ENCODE assay signal across 8 cellular contexts in the genomic region with DNA sequence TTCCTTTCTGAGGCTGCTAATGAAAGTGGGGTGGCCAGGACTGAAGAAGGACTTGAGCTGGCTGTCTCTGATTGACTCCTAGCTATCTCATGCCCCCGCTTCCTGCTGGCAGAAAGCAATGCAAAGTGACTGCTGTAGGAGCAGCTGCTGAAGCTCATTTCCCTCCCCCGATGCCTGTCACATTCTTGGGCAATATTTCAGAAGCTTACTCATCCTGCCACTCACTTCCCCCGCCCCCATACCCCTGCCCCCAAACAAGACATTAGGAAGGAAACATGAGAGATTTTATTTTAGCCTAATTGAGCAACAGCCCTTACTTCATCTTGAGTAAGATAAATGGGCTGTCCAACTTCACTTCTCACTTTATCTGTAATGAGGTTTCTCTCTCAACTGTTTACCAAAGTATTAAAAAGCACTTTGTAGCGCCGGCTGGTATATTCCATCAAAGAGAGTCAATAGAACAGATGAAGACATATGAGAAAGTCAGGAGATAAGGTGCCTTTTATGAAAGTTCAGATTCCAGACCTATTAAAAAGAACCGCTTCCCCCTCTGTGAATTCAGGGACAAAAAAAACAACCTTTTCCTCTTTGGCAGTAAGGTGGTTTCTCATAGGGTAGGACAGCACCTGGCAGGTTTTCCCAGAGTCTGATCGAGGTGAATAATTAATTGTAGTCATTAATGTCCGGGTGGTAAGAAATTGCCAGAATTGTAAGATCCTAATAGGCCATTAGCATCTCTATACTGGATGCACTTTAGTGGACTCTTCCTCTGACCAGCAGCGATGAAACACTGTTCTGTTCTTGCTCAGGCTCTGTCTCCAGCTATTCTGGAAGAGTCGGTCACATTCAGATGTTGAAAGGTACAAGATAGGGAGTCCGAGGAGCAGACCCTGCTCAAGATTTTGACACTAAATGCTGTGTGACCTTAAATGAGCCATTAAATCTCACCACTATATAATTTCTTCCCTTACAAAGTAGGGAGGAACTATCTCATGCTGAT.
DNase-seq lines count a peak whose midpoint lies in the region; ATAC-seq and TF ChIP-seq lines count a peak whose summit lies in the region.

No MANE protein-coding gene starts in this region.

- H3K9me3 ChIP-seq in Caco-2: no peaks in the 10 kb centered on the region
- H3K9me3 ChIP-seq in vagina: no peaks in the 10 kb centered on the region

- peaks cover 13% of the 10 kb centered on the region for H3K36me3 Mint-ChIP-seq in Caco-2 (ENCODE audit: insufficient read depth, unreplicated experiment)

- H3K4me3 ChIP-seq in Caco-2 (ENCODE audit: low read depth, low read length) (no peak overlapping the region), vagina (no peak overlapping the region)

- BruUV-seq in Caco-2 (replicated peaks; lab: Mats Ljungman, UMichigan): no TSS peak

- H3K9me3 Mint-ChIP-seq in Caco-2 (ENCODE audit: unreplicated experiment): peaks cover 13% of the 10 kb centered on the region

- peak overlapping the region; percentile 61 for H3K27ac ChIP-seq in vagina

- CTCF ChIA-PET in Caco-2 (lab: Charles Lee): no interaction called here

- peaks cover 47% of the 10 kb centered on the region for H3K4me1 Mint-ChIP-seq in Caco-2 (ENCODE audit: low read depth, unreplicated experiment)

- TF ChIP-seq CTCF in Caco-2 (IDR thresholded peaks at IDR 0.05; ENCODE audit: insufficient read depth in 1 of 2, low read depth in 1 of 2, low read length in 1 of 2, severe bottlenecking in 1 of 2, unreplicated experiment in 1 of 2) (no peak), vagina (IDR thresholded peaks at IDR 0.05) (no peak)

- no peaks in the 10 kb centered on the region for H3K27me3 Mint-ChIP-seq in Caco-2 (ENCODE audit: insufficient read depth, unreplicated experiment)

- intact Hi-C loops in Caco-2 (cut with micrococcal nuclease; ENCODE audit: unreplicated experiment): loop anchor here (1.0 to 2.0 kb wide), 6 partner anchors 12 to 194 kb away; a partner anchor contains a TSS
- intact Hi-C loops in vagina (cut with DNase I): loop anchor here (1.0 kb wide), 1 partner anchor 14 kb away; no protein-coding TSS in a partner anchor

- POLR2A ChIA-PET in Caco-2 (lab: Charles Lee): interaction anchor here (1.1 kb wide), 1 partner anchor 140 kb away, joined by 7 read pairs; a partner anchor contains a TSS

- no peaks in the 10 kb centered on the region for H3K27me3 ChIP-seq in Caco-2 (replicated peaks; ENCODE audit: control insufficient read depth, insufficient read depth, low read length)
- no peaks in the 10 kb centered on the region for H3K27me3 ChIP-seq in vagina

- DNase-seq in Caco-2: peak; percentile 82 to 91
- DNase-seq in NCI-H82 (lab: John Stamatoyannopoulos, UW): peak; percentile 84
- peak; percentile 70 for DNase-seq in activated CD8-positive, alpha-beta memory T cell treated with anti-CD3 and anti-CD28 coated beads, Interleukin-2, amount 50 U/mL, for 48 hours
- peak; percentile 54 for DNase-seq in globus pallidus (ENCODE audit: low spot score)
- peak; percentile 63 for DNase-seq in pons (ENCODE audit: low spot score)
- peak in 1 of 2 donors; percentile 95 for DNase-seq in vagina (ENCODE audit: extremely low spot score in 2 of 2)

- H3K4me1 ChIP-seq in Caco-2 (peaks cover 43% of the 10 kb centered on the region), vagina (peaks cover 25% of the 10 kb centered on the region)

- peak overlapping the region; percentile 71 for H3K4me3 Mint-ChIP-seq in Caco-2 (ENCODE audit: unreplicated experiment)

- H3K36me3 ChIP-seq in Caco-2 (ENCODE audit: control insufficient read depth, insufficient read depth, low read length) (no peaks in the 10 kb centered on the region), vagina (no peaks in the 10 kb centered on the region)

- ATAC-seq in GM19463 (IDR thresholded peaks at IDR 0.05; ENCODE audit: unreplicated experiment) (peak; percentile 98), HG03521 (IDR thresholded peaks at IDR 0.05; ENCODE audit: unreplicated experiment) (peak; percentile 77)

- peak overlapping the region; percentile 97 for H3K27ac Mint-ChIP-seq in Caco-2 (ENCODE audit: unreplicated experiment)

- TF ChIP-seq POLR2A in vagina (IDR thresholded peaks at IDR 0.05): no peak
